Comparison of ENCODE assay signal across 8 cellular contexts in genomic region chr10:98414932-98415709, GRCh38. TPM values are rescaled to one million over a fixed set of nuclear protein-coding genes. Genes with fewer than 3 reads are reported as not detected.
DNase-seq lines count a peak whose midpoint lies in the region; ATAC-seq, FAIRE-seq and TF ChIP-seq lines count a peak whose summit lies in the region.

Gene PYROXD2, minus strand, starts transcription at chr10:98415182. Its CDS starts 47 bp downstream, at chr10:98415135.

- TF ChIP-seq CTCF in CD4-positive, alpha-beta T cell (IDR thresholded peaks at IDR 0.05) = no peak
- TF ChIP-seq CTCF in endothelial cell of umbilical vein (IDR thresholded peaks at IDR 0.05; ENCODE audit: extremely low read depth in 1 of 2, insufficient read depth in 1 of 2, low read depth in 1 of 2, low read length in 2 of 2) = no peak

- H3K4me3 Mint-ChIP-seq in CD4-positive, alpha-beta T cell = peak within 1 kb of the TSS; percentile 98

- peaks cover 41% of the 10 kb centered on the region for H3K36me3 Mint-ChIP-seq in CD4-positive, alpha-beta T cell (ENCODE audit: low read depth)

- H3K9me1 ChIP-seq in endothelial cell of umbilical vein (replicated peaks; ENCODE audit: control insufficient read depth, extremely low read depth, insufficient read depth, low read length) = no peaks in the 10 kb centered on the region

- H3K27me3 Mint-ChIP-seq in CD4-positive, alpha-beta T cell = no peaks in the 10 kb centered on the region

- POLR2A ChIA-PET in CD4-positive, alpha-beta T cell (lab: Charles Lee) = interaction anchor here (0.6 to 1.2 kb wide), 2 partner anchors 10 to 31 kb away, joined by 3 to 5 read pairs; no protein-coding TSS in a partner anchor
- POLR2A ChIA-PET in endothelial cell of umbilical vein (lab: Charles Lee) = interaction anchor here (0.6 to 0.7 kb wide), 2 partner anchors 21 to 46 kb away, joined by 3 read pairs; no protein-coding TSS in a partner anchor

- peak within 1 kb of the TSS; percentile 45 for H3K27ac ChIP-seq in CD4-positive, alpha-beta T cell (ENCODE audit: low read depth, low read length)
- H3K27ac ChIP-seq in endothelial cell of umbilical vein (ENCODE audit: insufficient read depth, low read depth, low read length) = no peak within 1 kb of the TSS

- no peaks in the 10 kb centered on the region for H3K27me3 ChIP-seq in CD4-positive, alpha-beta T cell (ENCODE audit: control insufficient read depth, insufficient read depth, low read length)
- no peaks in the 10 kb centered on the region for H3K27me3 ChIP-seq in endothelial cell of umbilical vein (ENCODE audit: control insufficient read depth in 2 of 2, insufficient read depth in 2 of 2, low read length in 2 of 2)

- H3K4me3 ChIP-seq in endothelial cell of umbilical vein (replicated peaks in 1 of 3; ENCODE audit: insufficient read depth in 1 of 3, low read depth in 1 of 3, low read length in 3 of 3) = peak within 1 kb of the TSS; percentile 6 to 65 (median 61)

- H3K4me2 ChIP-seq in endothelial cell of umbilical vein (ENCODE audit: insufficient read depth, low read length) = peak within 1 kb of the TSS; percentile 60

- H3K79me2 ChIP-seq in endothelial cell of umbilical vein (ENCODE audit: control insufficient read depth, insufficient read depth, low read length) = no peaks in the 10 kb centered on the region

- peak; percentile 16 to 67 (median 40) for DNase-seq in CD4-positive, alpha-beta T cell
- DNase-seq in HCEC 1CT (peak; percentile 87), NCI-H2227 (lab: John Stamatoyannopoulos, UW; ENCODE audit: unreplicated experiment) (peak; percentile 84), endothelial cell of umbilical vein (ENCODE audit: low read depth, low spot score) (peak; percentile 88), lung microvascular endothelial cell (ENCODE audit: low read depth in 2 of 2) (peak; percentile 91 to 95)
- peak; percentile 64 for DNase-seq in activated CD8-positive, alpha-beta memory T cell treated with anti-CD3 and anti-CD28 coated beads, Interleukin-2, amount 50 U/mL, for 48 hours
- DNase-seq in stimulated activated CD8-positive, alpha-beta memory T cell treated with anti-CD3 and anti-CD28 coated beads, Interleukin-4, amount 100 ng/mL, for 24 hours (ENCODE audit: low read depth) = peak; percentile 15

- ATAC-seq in CD4-positive, alpha-beta T cell (ENCODE audit: poor library complexity) = peak; percentile 85
- ATAC-seq in HG03175 (IDR thresholded peaks at IDR 0.05; ENCODE audit: unreplicated experiment) = no peak

- H3K27ac Mint-ChIP-seq in CD4-positive, alpha-beta T cell = peak within 1 kb of the TSS; percentile 95

- peak within 1 kb of the TSS; percentile 21 for H2AFZ ChIP-seq in endothelial cell of umbilical vein (ENCODE audit: low read depth, low read length)

- peaks cover 26% of the 10 kb centered on the region for H3K4me1 Mint-ChIP-seq in CD4-positive, alpha-beta T cell (ENCODE audit: low read depth)

- H4K20me1 ChIP-seq in endothelial cell of umbilical vein (replicated peaks; ENCODE audit: control insufficient read depth, extremely low read depth, insufficient read depth, low read length) = no peaks in the 10 kb centered on the region

- no peaks in the 10 kb centered on the region for H3K9me3 Mint-ChIP-seq in CD4-positive, alpha-beta T cell

- BruUV-seq in endothelial cell of umbilical vein (replicated peaks; lab: Mats Ljungman, UMichigan) = no TSS peak

- TF ChIP-seq POLR2A in endothelial cell of umbilical vein (IDR thresholded peaks at IDR 0.05; ENCODE audit: low read depth, low read length) = peak; percentile 96

- dilution Hi-C loops in endothelial cell of umbilical vein (cut with MboI; ENCODE audit: extremely low pct_ligation_motif_present, low sequenced_read_pairs) = no loop called here

- peaks cover 3 to 22% of the 10 kb centered on the region in 2 experiments for H3K36me3 ChIP-seq in endothelial cell of umbilical vein (ENCODE audit: control insufficient read depth in 2 of 2, extremely low read depth in 1 of 2, insufficient read depth in 2 of 2, low read length in 2 of 2)

- no peaks in the 10 kb centered on the region for H3K9me3 ChIP-seq in CD4-positive, alpha-beta T cell (ENCODE audit: control insufficient read depth, low read length)
- no peaks in the 10 kb centered on the region for H3K9me3 ChIP-seq in endothelial cell of umbilical vein (replicated peaks; ENCODE audit: control insufficient read depth, insufficient read depth, low read length)

- FAIRE-seq in endothelial cell of umbilical vein (lab: Jason Lieb, UNC) = peak; percentile 98

- H3K9ac ChIP-seq in endothelial cell of umbilical vein (replicated peaks; ENCODE audit: extremely low read depth, insufficient read depth, low read length) = peak within 1 kb of the TSS; percentile 20

- intact Hi-C loops in CD4-positive, alpha-beta T cell (cut with DNase I, micrococcal nuclease) = no loop called here
- intact Hi-C loops in endothelial cell of umbilical vein (cut with micrococcal nuclease) = loop anchor here (1.0 kb wide), 1 partner anchor 31 kb away; the partner anchor contains the start of gene HPS1

- CTCF ChIA-PET in CD4-positive, alpha-beta T cell (lab: Charles Lee) = interaction anchor here (2.8 kb wide), 1 partner anchor 10 kb away, joined by 11 read pairs; no protein-coding TSS in a partner anchor
- CTCF ChIA-PET in endothelial cell of umbilical vein (lab: Charles Lee) = interaction anchor here (0.7 to 2.5 kb wide), 10 partner anchors 10 to 862 kb away, joined by 3 to 13 read pairs (median 3); no protein-coding TSS in a partner anchor

- H3K4me1 ChIP-seq in endothelial cell of umbilical vein (ENCODE audit: control insufficient read depth, extremely low read depth, insufficient read depth, low read length) = peaks cover 14% of the 10 kb centered on the region

TF ChIP-seq in endothelial cell of umbilical vein, 7 proteins besides CTCF, POLR2A, EP300 and RAD21:
- TF ChIP-seq MYC (IDR thresholded peaks at IDR 0.05; ENCODE audit: low read depth, low read length) (peak; percentile 19), FOS (IDR thresholded peaks at IDR 0.05; ENCODE audit: borderline replicate concordance, insufficient read depth, low read length) (no peak), POLR2AphosphoS5 (IDR thresholded peaks at IDR 0.05; ENCODE audit: insufficient read depth, low read depth, low read length) (peak; percentile 84)

RNA-seq across cellular contexts. Expression of gene PYROXD2, which starts in this region (rescaled TPM):
- 1 to 10 TPM; 8.5 to 9.8 TPM for total RNA-seq in CD4-positive, alpha-beta T cell
- total RNA-seq in endothelial cell of umbilical vein (7.0 TPM in 2 replicates), lung microvascular endothelial cell (0.99 and 4.6 TPM in 2 replicates)
- polyA plus RNA-seq in endothelial cell of umbilical vein = 11.8 and 13.7 TPM in 2 replicates
- 6.6 and 6.9 TPM in 2 replicates for polyA plus RNA-seq in endothelial cell of umbilical vein (2011; cell fraction: cytosol; rRNA removed)
- 63.3 and 69.4 TPM in 2 replicates for polyA plus RNA-seq in endothelial cell of umbilical vein (2011; cell fraction: nucleus; rRNA removed)
- polyA plus RNA-seq in endothelial cell of umbilical vein (2012) = 4.3 and 7.6 TPM in 2 replicates
- 3.7 and 4.3 TPM in 2 replicates for polyA minus RNA-seq in endothelial cell of umbilical vein
- 2.3 TPM for polyA minus RNA-seq in endothelial cell of umbilical vein (2011; cell fraction: cytosol; rRNA and poly(A)+ RNA removed)
- polyA minus RNA-seq in endothelial cell of umbilical vein (2011; cell fraction: nucleus; rRNA and poly(A)+ RNA removed) = 7.3 and 8.6 TPM in 2 replicates

Comparison
In these comparisons a context has a peak if more than half of its experiments do, and no peak if none do; other contexts are left out.
1. DNase-seq: peak in every context shown above with its lines; median percentile 93 in lung microvascular endothelial cell; 88 in endothelial cell of umbilical vein; 87 in HCEC 1CT; 84 in NCI-H2227; 64 in activated CD8-positive, alpha-beta memory T cell treated with anti-CD3 and anti-CD28 coated beads, Interleukin-2, amount 50 U/mL, for 48 hours; 40 in CD4-positive, alpha-beta T cell; 15 in stimulated activated CD8-positive, alpha-beta memory T cell treated with anti-CD3 and anti-CD28 coated beads, Interleukin-4, amount 100 ng/mL, for 24 hours.